In genomic region chr2:138633049-138633448, GRCh38 we compare ENCODE assay signal across 1 cellular context.
TF ChIP-seq lines count a peak whose summit lies in the region.

No MANE protein-coding gene starts in this region.

TF ChIP-seq in K562, 482 proteins besides CTCF, POLR2A, EP300 and RAD21 (continued from another document):
- no peak for TF ChIP-seq DEAF1 (CRISPR knock-in tag; IDR thresholded peaks at IDR 0.05)
- no peak for TF ChIP-seq GABPB2 (CRISPR knock-in tag; conservative IDR thresholded peaks at IDR 0.05)
- TF ChIP-seq RBM25 (IDR thresholded peaks at IDR 0.05; ENCODE audit: low read depth, low read length, severe bottlenecking), result peak; percentile 53
- no peak for TF ChIP-seq BRCA1 (IDR thresholded peaks at IDR 0.05)
- TF ChIP-seq BRCA1 (CRISPR knock-in tag; IDR thresholded peaks at IDR 0.05), result no peak
- no peak for TF ChIP-seq ELK1 (CRISPR knock-in tag; IDR thresholded peaks at IDR 0.05)
- TF ChIP-seq SMARCE1 (IDR thresholded peaks at IDR 0.05), result no peak
- no peak for TF ChIP-seq NEUROD1 (IDR thresholded peaks at IDR 0.05; ENCODE audit: borderline replicate concordance, low read depth, low read length, partially characterized antibody)
TF ChIP-seq in K562: peak in this region for 2.
